Comparison of ENCODE assay signal across 20 cellular contexts in the genomic region with DNA sequence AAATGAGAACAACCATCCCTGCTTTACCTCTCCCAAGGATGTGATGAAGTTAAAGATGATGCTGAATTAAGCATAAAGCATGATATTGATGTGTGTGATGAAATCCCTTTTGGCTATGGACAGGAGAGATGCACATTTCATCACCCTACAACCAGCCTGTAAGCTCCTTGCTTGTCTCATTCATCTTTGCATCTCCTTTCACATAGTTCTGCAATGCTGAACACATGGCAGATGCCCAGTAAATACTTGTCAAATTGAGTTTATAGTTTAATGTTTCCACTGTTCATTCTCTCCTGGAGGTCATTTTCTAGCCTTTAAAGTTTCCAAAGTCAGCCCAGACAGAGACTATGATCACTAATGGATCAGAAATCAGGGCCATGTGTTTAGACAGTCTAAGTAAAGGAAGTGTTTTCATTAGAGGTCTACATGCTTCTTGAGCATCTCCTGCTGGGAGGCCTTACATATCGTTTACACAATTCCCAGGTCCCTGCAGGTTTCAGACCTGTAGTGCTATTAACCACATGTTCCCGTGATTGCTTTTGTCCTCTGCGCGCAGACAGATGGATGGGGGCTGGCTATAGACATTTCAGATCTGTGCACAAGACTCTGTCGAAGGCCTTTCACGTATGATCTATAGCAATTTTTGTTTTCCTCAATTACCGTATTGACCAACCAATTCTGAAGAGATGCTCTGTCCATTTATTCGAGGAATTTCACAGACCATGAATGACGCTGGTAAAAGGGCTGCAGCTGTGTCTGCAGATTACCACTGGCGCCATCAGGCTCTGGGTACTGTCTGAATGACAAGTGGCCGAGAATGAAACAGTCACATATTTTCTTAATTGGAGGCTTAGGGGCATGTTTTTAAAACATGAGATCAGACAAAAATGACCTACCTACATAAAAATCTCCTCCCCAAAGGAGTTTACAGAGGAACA. TPM values are rescaled to one million over a fixed set of nuclear protein-coding genes. Genes with fewer than 3 reads are reported as not detected.
DNase-seq lines count a peak whose midpoint lies in the region; ATAC-seq and TF ChIP-seq lines count a peak whose summit lies in the region.
"Had no signal": no experiment of that assay in that cellular context is flagged by ENCODE, and none has a peak within 500 bp of the region (broad histone marks: within the 10 kb centered on the region; RNA-seq: fewer than 3 reads in every experiment).

No MANE protein-coding gene starts in this region.

- H3K36me3 Mint-ChIP-seq in naive thymus-derived CD4-positive, alpha-beta T cell: peaks cover 5 to 48% (median 15%) of the 10 kb centered on the region in 5 donors
- no peaks in the 10 kb centered on the region for H3K36me3 Mint-ChIP-seq in activated CD4-positive, alpha-beta memory T cell treated with anti-CD3 and anti-CD28 coated beads, Interleukin-2, amount 10 ng/mL, durations not matched to agents 7 days and 5 days (ENCODE audit: low read depth)
- H3K36me3 Mint-ChIP-seq: natural killer cell had no signal

- POLR2A ChIA-PET in naive thymus-derived CD4-positive, alpha-beta T cell (lab: Charles Lee): no interaction called here
- POLR2A ChIA-PET in activated CD4-positive, alpha-beta memory T cell treated with anti-CD3 and anti-CD28 coated beads, Interleukin-2, amount 10 ng/mL, durations not matched to agents 7 days and 5 days (lab: Charles Lee): interaction anchor here (1.1 to 1.2 kb wide), 2 partner anchors 9 to 17 kb away, joined by 3 to 4 read pairs; no protein-coding TSS in a partner anchor

- H3K4me1 ChIP-seq in Karpas-422 (ENCODE audit: low read length): peaks cover 70% of the 10 kb centered on the region
- H3K4me1 ChIP-seq in naive thymus-derived CD4-positive, alpha-beta T cell (ENCODE audit: control insufficient read depth in 2 of 2, insufficient read depth in 2 of 2, low read length in 2 of 2): no peaks in the 10 kb centered on the region

- H3K4me3 ChIP-seq in Karpas-422 (ENCODE audit: low read length) (no peak overlapping the region), WERI-Rb-1 (ENCODE audit: low read depth, low read length) (no peak overlapping the region)
- no peak overlapping the region for H3K4me3 ChIP-seq in naive thymus-derived CD4-positive, alpha-beta T cell (ENCODE audit: low read length)
- H3K4me3 ChIP-seq: BLaER1 treated with 17β-estradiol and CSF1 and Interleukin-3, amounts not matched to agents 10 nM and 100 nM; GM12878; left ventricle myocardium inferior had no signal

- intact Hi-C loops in naive thymus-derived CD4-positive, alpha-beta T cell (cut with micrococcal nuclease): no loop called here

- no peak overlapping the region for H3K4me3 Mint-ChIP-seq in naive thymus-derived CD4-positive, alpha-beta T cell
- H3K4me3 Mint-ChIP-seq in activated CD4-positive, alpha-beta memory T cell treated with anti-CD3 and anti-CD28 coated beads, Interleukin-2, amount 10 ng/mL, durations not matched to agents 7 days and 5 days: no peak overlapping the region
- H3K4me3 Mint-ChIP-seq: natural killer cell had no signal

- no peak for TF ChIP-seq CTCF in WERI-Rb-1 (IDR thresholded peaks at IDR 0.05; ENCODE audit: low read depth, low read length)

- no peaks in the 10 kb centered on the region for H3K27me3 ChIP-seq in Karpas-422 (ENCODE audit: low read length)
- no peaks in the 10 kb centered on the region for H3K27me3 ChIP-seq in WERI-Rb-1 (ENCODE audit: insufficient read depth, low read depth, severe bottlenecking)
- no peaks in the 10 kb centered on the region for H3K27me3 ChIP-seq in naive thymus-derived CD4-positive, alpha-beta T cell (ENCODE audit: control insufficient read depth in 2 of 2, insufficient read depth in 2 of 2, low read length in 2 of 2)
- H3K27me3 ChIP-seq: BLaER1 treated with 17β-estradiol and CSF1 and Interleukin-3, amounts not matched to agents 10 nM and 100 nM had no signal

- peak overlapping the region in 6 of 9 donors; percentile 9 to 34 (median 18) for H3K27ac Mint-ChIP-seq in naive thymus-derived CD4-positive, alpha-beta T cell
- no peak overlapping the region for H3K27ac Mint-ChIP-seq in activated CD4-positive, alpha-beta memory T cell treated with anti-CD3 and anti-CD28 coated beads, Interleukin-2, amount 10 ng/mL, durations not matched to agents 7 days and 5 days
- H3K27ac Mint-ChIP-seq: natural killer cell had no signal

- no peaks in the 10 kb centered on the region for H3K36me3 ChIP-seq in Karpas-422 (ENCODE audit: insufficient read depth, low read length)
- peaks cover 14% of the 10 kb centered on the region for H3K36me3 ChIP-seq in WERI-Rb-1
- peaks cover 0 to 79% (median 4%) of the 10 kb centered on the region in 3 experiments for H3K36me3 ChIP-seq in naive thymus-derived CD4-positive, alpha-beta T cell (ENCODE audit: control insufficient read depth in 2 of 3, insufficient read depth in 3 of 3, low read length in 3 of 3)
- H3K36me3 ChIP-seq: BLaER1 treated with 17β-estradiol and CSF1 and Interleukin-3, amounts not matched to agents 10 nM and 100 nM had no signal

- CTCF ChIA-PET in naive thymus-derived CD4-positive, alpha-beta T cell (lab: Charles Lee): no interaction called here
- CTCF ChIA-PET in activated CD4-positive, alpha-beta memory T cell treated with anti-CD3 and anti-CD28 coated beads, Interleukin-2, amount 10 ng/mL, durations not matched to agents 7 days and 5 days (lab: Charles Lee): interaction anchor here (0.6 to 3.3 kb wide), 5 partner anchors 9 to 76 kb away, joined by 3 to 17 read pairs (median 5); no protein-coding TSS in a partner anchor

- peaks cover 0 to 31% (median 0%) of the 10 kb centered on the region in 7 donors for H3K4me1 Mint-ChIP-seq in naive thymus-derived CD4-positive, alpha-beta T cell
- H3K4me1 Mint-ChIP-seq in activated CD4-positive, alpha-beta memory T cell treated with anti-CD3 and anti-CD28 coated beads, Interleukin-2, amount 10 ng/mL, durations not matched to agents 7 days and 5 days: peaks cover 35% of the 10 kb centered on the region

- DNase-seq in Karpas-422 (peak; percentile 69), NCI-H2107 (lab: John Stamatoyannopoulos, UW) (peak; percentile 3), WERI-Rb-1 (peak; percentile 58), H4 (ENCODE audit: low spot score) (no peak), DMS79 treated with DMSO at 0.1 percent for 48 hours (lab: John Stamatoyannopoulos, UW) (no peak), NOMO-1 treated with dmso at 0.1 percent for 144 hours (lab: John Stamatoyannopoulos, UW; ENCODE audit: unreplicated experiment) (no peak)
- no peak for DNase-seq in naive thymus-derived CD4-positive, alpha-beta T cell
- DNase-seq in activated CD4-positive, alpha-beta memory T cell treated with anti-CD3 and anti-CD28 coated beads, Interleukin-2, amount 10 ng/mL, durations not matched to agents 7 days and 5 days: no peak
- DNase-seq: activated CD8-positive, alpha-beta memory T cell treated with anti-CD3 and anti-CD28 coated beads, Interleukin-2, amount 50 U/mL, for 48 hours; hippocampal formation; left ventricle myocardium inferior; natural killer cell; NCI-H2029; stimulated activated CD4-positive, alpha-beta T cell treated with anti-CD3 and anti-CD28 coated beads, Interleukin-4, amount 100 ng/mL, for 1 hour had no signal

- H3K9ac ChIP-seq in Karpas-422 (ENCODE audit: low read length): peak overlapping the region; percentile 66
- H3K9ac ChIP-seq: BLaER1 treated with 17β-estradiol and CSF1 and Interleukin-3, amounts not matched to agents 10 nM and 100 nM; KMS-11 had no signal

- H3K9me2 ChIP-seq in Karpas-422 (replicated peaks; ENCODE audit: insufficient read depth, low read length): no peaks in the 10 kb centered on the region

- H3K79me2 ChIP-seq in Karpas-422 (ENCODE audit: low read length): no peaks in the 10 kb centered on the region

- no peaks in the 10 kb centered on the region for H3K27me3 Mint-ChIP-seq in naive thymus-derived CD4-positive, alpha-beta T cell
- H3K27me3 Mint-ChIP-seq in activated CD4-positive, alpha-beta memory T cell treated with anti-CD3 and anti-CD28 coated beads, Interleukin-2, amount 10 ng/mL, durations not matched to agents 7 days and 5 days: no peaks in the 10 kb centered on the region

- no peaks in the 10 kb centered on the region for H3K9me3 Mint-ChIP-seq in naive thymus-derived CD4-positive, alpha-beta T cell
- no peaks in the 10 kb centered on the region for H3K9me3 Mint-ChIP-seq in activated CD4-positive, alpha-beta memory T cell treated with anti-CD3 and anti-CD28 coated beads, Interleukin-2, amount 10 ng/mL, durations not matched to agents 7 days and 5 days
- H3K9me3 Mint-ChIP-seq: natural killer cell had no signal

- H3K27ac ChIP-seq in Karpas-422 (ENCODE audit: low read length): peak overlapping the region; percentile 97
- peak overlapping the region; percentile 58 for H3K27ac ChIP-seq in WERI-Rb-1
- no peak overlapping the region for H3K27ac ChIP-seq in naive thymus-derived CD4-positive, alpha-beta T cell (ENCODE audit: low read depth, low read length)
- H3K27ac ChIP-seq: BLaER1 treated with 17β-estradiol and CSF1 and Interleukin-3, amounts not matched to agents 10 nM and 100 nM; HL-60; KMS-11; left ventricle myocardium inferior had no signal

- ATAC-seq in naive thymus-derived CD4-positive, alpha-beta T cell: no peak
- ATAC-seq: natural killer cell had no signal

- peak overlapping the region; percentile 76 for H3K4me2 ChIP-seq in Karpas-422 (ENCODE audit: low read depth, low read length, poor library complexity, severe bottlenecking)
- H3K4me2 ChIP-seq: BLaER1 treated with 17β-estradiol and CSF1 and Interleukin-3, amounts not matched to agents 10 nM and 100 nM; KMS-11 had no signal

- no peaks in the 10 kb centered on the region for H4K20me1 ChIP-seq in Karpas-422 (ENCODE audit: insufficient read depth, low read depth, low read length)
- H4K20me1 ChIP-seq: BLaER1 treated with 17β-estradiol and CSF1 and Interleukin-3, amounts not matched to agents 10 nM and 100 nM had no signal

- H3K9me3 ChIP-seq in Karpas-422 (ENCODE audit: low read length) (no peaks in the 10 kb centered on the region), WERI-Rb-1 (ENCODE audit: severe bottlenecking) (no peaks in the 10 kb centered on the region)
- H3K9me3 ChIP-seq in naive thymus-derived CD4-positive, alpha-beta T cell (ENCODE audit: control insufficient read depth in 2 of 3, low read length in 3 of 3): no peaks in the 10 kb centered on the region
- H3K9me3 ChIP-seq: BLaER1 treated with 17β-estradiol and CSF1 and Interleukin-3, amounts not matched to agents 10 nM and 100 nM; left ventricle myocardium inferior had no signal

- peak overlapping the region; percentile 62 for H2AFZ ChIP-seq in Karpas-422 (ENCODE audit: low read length)

RNA-seq across cellular contexts. Expression of a gene that starts 49.0 kb away (rescaled TPM):
- not detected in 2 replicates for total RNA-seq in Karpas-422 (2014; rRNA removed; shearing (Covaris generic); ENCODE audit: low replicate concordance)
- total RNA-seq in naive thymus-derived CD4-positive, alpha-beta T cell: not detected
- polyA plus RNA-seq in naive thymus-derived CD4-positive, alpha-beta T cell: not detected
- total RNA-seq in H4 (2014; rRNA removed; shearing (Covaris generic)): 0.48 TPM in 1 of 2 replicates, not detected in the other
- not detected for total RNA-seq in activated CD4-positive, alpha-beta memory T cell treated with anti-CD3 and anti-CD28 coated beads, Interleukin-2, amount 10 ng/mL, durations not matched to agents 7 days and 5 days
- total RNA-seq: Daoy, epithelial cell of proximal tubule, GM12878, natural killer cell had no signal

Comparison
In these comparisons a context has a peak if more than half of its experiments do, and no peak if none do; other contexts are left out.
1. DNase-seq: peak in Karpas-422 (single experiment), NCI-H2107 (single experiment) and WERI-Rb-1 (single experiment); none in naive thymus-derived CD4-positive, alpha-beta T cell (0 of 9), H4 (single experiment), DMS79 treated with DMSO at 0.1 percent for 48 hours (single experiment), NOMO-1 treated with dmso at 0.1 percent for 144 hours (single experiment) and activated CD4-positive, alpha-beta memory T cell treated with anti-CD3 and anti-CD28 coated beads, Interleukin-2, amount 10 ng/mL, durations not matched to agents 7 days and 5 days (single experiment).